ENCODE assay signal across 18 cellular contexts in the genomic region with DNA sequence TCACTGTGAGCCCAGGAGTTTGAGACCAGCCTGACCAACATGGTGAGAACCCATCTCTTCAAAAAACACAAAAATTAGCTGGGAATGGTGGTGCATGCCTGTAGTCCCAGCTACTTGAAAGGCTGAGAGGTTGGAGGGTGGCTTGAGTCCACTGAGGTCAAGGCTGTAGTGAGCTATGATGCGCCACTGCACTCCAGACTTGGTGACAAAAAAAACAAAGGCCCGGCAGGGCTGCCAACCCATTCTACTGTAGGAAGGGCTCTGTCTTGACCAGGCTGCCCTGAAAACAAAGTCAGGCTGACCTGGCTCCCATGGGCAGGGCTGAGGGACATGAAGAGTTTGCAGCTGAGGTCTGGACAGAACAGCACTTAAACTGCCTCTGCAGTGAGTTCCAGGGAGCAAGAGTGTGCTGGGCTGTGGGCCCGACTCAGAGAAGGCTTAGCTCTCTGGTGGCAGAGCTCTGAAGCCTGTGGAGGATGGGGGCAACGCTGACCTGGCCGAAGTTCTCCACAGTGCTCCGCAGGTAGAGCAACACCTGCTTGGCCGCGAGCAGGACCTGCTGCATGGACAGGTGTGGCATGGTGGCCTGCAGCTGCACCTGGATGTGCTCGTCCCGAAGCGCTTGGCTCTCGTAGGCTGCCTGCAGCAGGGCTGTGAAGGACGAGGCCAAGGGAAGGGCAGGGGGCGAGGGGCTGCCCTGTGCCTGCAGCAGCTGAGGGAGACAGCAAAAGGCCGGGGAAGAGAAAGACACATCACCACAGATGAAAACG. TPM values are rescaled to one million over a fixed set of nuclear protein-coding genes. Genes with fewer than 3 reads are reported as not detected.
A peak's percentile ranks its signal among the peaks of the same experiment; 100 is the strongest.
DNase-seq lines count a peak whose midpoint lies in the region; ATAC-seq and TF ChIP-seq lines count a peak whose summit lies in the region.
"Had no signal": no experiment of that assay in that cellular context is flagged by ENCODE, and none has a peak within 500 bp of the region (broad histone marks: within the 10 kb centered on the region; RNA-seq: fewer than 3 reads in every experiment).

No MANE protein-coding gene starts in this region.

- H3K4me1 ChIP-seq in esophagus squamous epithelium, result peaks cover 15 to 62% (median 42%) of the 10 kb centered on the region in 3 donors

- no peak for DNase-seq in activated CD8-positive, alpha-beta T cell treated with anti-CD3 and anti-CD28 coated beads, Interleukin-2, amount 10 ng/mL, durations not matched to agents 7 days and 5 days
- DNase-seq in activated CD8-positive, alpha-beta T cell treated with anti-CD3 and anti-CD28 coated beads for 36 hours, result no peak
- DNase-seq in esophagus squamous epithelium (lab: John Stamatoyannopoulos, UW) (no peak), NCI-H1048 (lab: John Stamatoyannopoulos, UW) (no peak), NCI-H146 (lab: John Stamatoyannopoulos, UW) (no peak)
- no peak for DNase-seq in stimulated activated effector memory CD8-positive, alpha-beta T cell treated with anti-CD3 and anti-CD28 coated beads, Interleukin-12 subunit alpha, Interleukin-12 subunit beta, amount 100 ng/mL, for 72 hours (ENCODE audit: low spot score in 2 of 2)
- DNase-seq: 8988T, DMS79 treated with DMSO at 0.1 percent for 48 hours, NCI-H1105 treated with DMSO at 0.1 percent for 48 hours, NCI-H1694 treated with DMSO at 0.1 percent for 48 hours, NCI-H2107, NCI-H510A, NCI-H774, Right ventricle myocardium superior had no signal

- no peaks in the 10 kb centered on the region for H3K9me3 ChIP-seq in esophagus squamous epithelium

- CTCF ChIA-PET in activated CD8-positive, alpha-beta T cell treated with anti-CD3 and anti-CD28 coated beads, Interleukin-2, amount 10 ng/mL, durations not matched to agents 7 days and 5 days (lab: Charles Lee), result no interaction called here
- CTCF ChIA-PET in activated CD8-positive, alpha-beta T cell treated with anti-CD3 and anti-CD28 coated beads for 36 hours (lab: Charles Lee), result no interaction called here

- WGBS in esophagus squamous epithelium, 2 donors, result 74 to 89% methylated on average over 9 to 10 of the region's 16 CpGs

- H3K36me3 Mint-ChIP-seq in activated CD8-positive, alpha-beta T cell treated with anti-CD3 and anti-CD28 coated beads, Interleukin-2, amount 10 ng/mL, durations not matched to agents 7 days and 5 days (ENCODE audit: low read depth), result peaks cover 76% of the 10 kb centered on the region
- peaks cover 82% of the 10 kb centered on the region for H3K36me3 Mint-ChIP-seq in activated CD8-positive, alpha-beta T cell treated with anti-CD3 and anti-CD28 coated beads for 36 hours (ENCODE audit: low read depth)
- peaks cover 88% of the 10 kb centered on the region for H3K36me3 Mint-ChIP-seq in stimulated activated effector memory CD8-positive, alpha-beta T cell treated with anti-CD3 and anti-CD28 coated beads, Interleukin-12 subunit alpha, Interleukin-12 subunit beta, amount 100 ng/mL, for 72 hours

- no peaks in the 10 kb centered on the region for H3K9me3 Mint-ChIP-seq in activated CD8-positive, alpha-beta T cell treated with anti-CD3 and anti-CD28 coated beads, Interleukin-2, amount 10 ng/mL, durations not matched to agents 7 days and 5 days (ENCODE audit: insufficient read depth)
- H3K9me3 Mint-ChIP-seq in activated CD8-positive, alpha-beta T cell treated with anti-CD3 and anti-CD28 coated beads for 36 hours, result no peaks in the 10 kb centered on the region
- no peaks in the 10 kb centered on the region for H3K9me3 Mint-ChIP-seq in stimulated activated effector memory CD8-positive, alpha-beta T cell treated with anti-CD3 and anti-CD28 coated beads, Interleukin-12 subunit alpha, Interleukin-12 subunit beta, amount 100 ng/mL, for 72 hours

- ATAC-seq in activated CD8-positive, alpha-beta T cell treated with anti-CD3 and anti-CD28 coated beads, Interleukin-2, amount 10 ng/mL, durations not matched to agents 7 days and 5 days, result no peak
- no peak for ATAC-seq in activated CD8-positive, alpha-beta T cell treated with anti-CD3 and anti-CD28 coated beads for 36 hours
- no peak for ATAC-seq in stimulated activated effector memory CD8-positive, alpha-beta T cell treated with anti-CD3 and anti-CD28 coated beads, Interleukin-12 subunit alpha, Interleukin-12 subunit beta, amount 100 ng/mL, for 72 hours
- ATAC-seq in HG02588 (IDR thresholded peaks at IDR 0.05; ENCODE audit: unreplicated experiment), result no peak

- H3K4me3 Mint-ChIP-seq in activated CD8-positive, alpha-beta T cell treated with anti-CD3 and anti-CD28 coated beads, Interleukin-2, amount 10 ng/mL, durations not matched to agents 7 days and 5 days, result no peak overlapping the region
- H3K4me3 Mint-ChIP-seq in activated CD8-positive, alpha-beta T cell treated with anti-CD3 and anti-CD28 coated beads for 36 hours, result no peak overlapping the region
- no peak overlapping the region for H3K4me3 Mint-ChIP-seq in stimulated activated effector memory CD8-positive, alpha-beta T cell treated with anti-CD3 and anti-CD28 coated beads, Interleukin-12 subunit alpha, Interleukin-12 subunit beta, amount 100 ng/mL, for 72 hours

- no peaks in the 10 kb centered on the region for H3K27me3 ChIP-seq in esophagus squamous epithelium

- peaks cover 44 to 100% (median 55%) of the 10 kb centered on the region in 3 donors for H3K36me3 ChIP-seq in esophagus squamous epithelium

- POLR2A ChIA-PET in activated CD8-positive, alpha-beta T cell treated with anti-CD3 and anti-CD28 coated beads, Interleukin-2, amount 10 ng/mL, durations not matched to agents 7 days and 5 days (lab: Charles Lee), result interaction anchor here (0.6 to 1.1 kb wide), 2 partner anchors 15 to 596 kb away, joined by 3 read pairs; no protein-coding TSS in a partner anchor
- POLR2A ChIA-PET in activated CD8-positive, alpha-beta T cell treated with anti-CD3 and anti-CD28 coated beads for 36 hours (lab: Charles Lee), result no interaction called here

- intact Hi-C loops in activated CD8-positive, alpha-beta T cell treated with anti-CD3 and anti-CD28 coated beads for 36 hours (cut with micrococcal nuclease), result no loop called here
- intact Hi-C loops in esophagus squamous epithelium (cut with DNase I), result no loop called here

- no peaks in the 10 kb centered on the region for H3K27me3 Mint-ChIP-seq in activated CD8-positive, alpha-beta T cell treated with anti-CD3 and anti-CD28 coated beads, Interleukin-2, amount 10 ng/mL, durations not matched to agents 7 days and 5 days (ENCODE audit: low read depth)
- no peaks in the 10 kb centered on the region for H3K27me3 Mint-ChIP-seq in activated CD8-positive, alpha-beta T cell treated with anti-CD3 and anti-CD28 coated beads for 36 hours

- TF ChIP-seq POLR2A in esophagus squamous epithelium (IDR thresholded peaks at IDR 0.05), result no peak

- H3K4me1 Mint-ChIP-seq in activated CD8-positive, alpha-beta T cell treated with anti-CD3 and anti-CD28 coated beads, Interleukin-2, amount 10 ng/mL, durations not matched to agents 7 days and 5 days (ENCODE audit: low read depth), result peaks cover 8% of the 10 kb centered on the region
- no peaks in the 10 kb centered on the region for H3K4me1 Mint-ChIP-seq in activated CD8-positive, alpha-beta T cell treated with anti-CD3 and anti-CD28 coated beads for 36 hours (ENCODE audit: low read depth)
- H3K4me1 Mint-ChIP-seq in stimulated activated effector memory CD8-positive, alpha-beta T cell treated with anti-CD3 and anti-CD28 coated beads, Interleukin-12 subunit alpha, Interleukin-12 subunit beta, amount 100 ng/mL, for 72 hours, result no peaks in the 10 kb centered on the region

- H3K4me3 ChIP-seq in esophagus squamous epithelium, result no peak overlapping the region

- TF ChIP-seq CTCF in activated CD8-positive, alpha-beta T cell treated with anti-CD3 and anti-CD28 coated beads for 36 hours (IDR thresholded peaks at IDR 0.05), result no peak
- TF ChIP-seq CTCF in C4-2B (conservative IDR thresholded peaks at IDR 0.05) (no peak), esophagus squamous epithelium (IDR thresholded peaks at IDR 0.05) (no peak)

- H3K27ac Mint-ChIP-seq in activated CD8-positive, alpha-beta T cell treated with anti-CD3 and anti-CD28 coated beads, Interleukin-2, amount 10 ng/mL, durations not matched to agents 7 days and 5 days, result peak overlapping the region; percentile 58
- no peak overlapping the region for H3K27ac Mint-ChIP-seq in activated CD8-positive, alpha-beta T cell treated with anti-CD3 and anti-CD28 coated beads for 36 hours
- H3K27ac Mint-ChIP-seq in stimulated activated effector memory CD8-positive, alpha-beta T cell treated with anti-CD3 and anti-CD28 coated beads, Interleukin-12 subunit alpha, Interleukin-12 subunit beta, amount 100 ng/mL, for 72 hours, result peak overlapping the region; percentile 32

- peak overlapping the region; percentile 62 for H3K27ac ChIP-seq in C4-2B
- H3K27ac ChIP-seq in esophagus squamous epithelium, result peak overlapping the region; percentile 83 to 91 (median 87)

RNA-seq across cellular contexts. Expression of gene URB1, which starts 42.4 kb away (rescaled TPM):
- total RNA-seq in activated CD8-positive, alpha-beta T cell treated with anti-CD3 and anti-CD28 coated beads, Interleukin-2, amount 10 ng/mL, durations not matched to agents 7 days and 5 days, result 10 to 100 TPM; 17.4 to 19.4 TPM
- total RNA-seq in activated CD8-positive, alpha-beta T cell treated with anti-CD3 and anti-CD28 coated beads for 36 hours, result 10 to 100 TPM; 30.9 to 31.8 TPM
- 10 to 100 TPM; 11.1 to 24.8 (median 17.9) TPM for total RNA-seq in esophagus squamous epithelium

RNA-seq across cellular contexts. Expression of gene MRAP, which starts 51.7 kb away (rescaled TPM):
- not detected for total RNA-seq in activated CD8-positive, alpha-beta T cell treated with anti-CD3 and anti-CD28 coated beads, Interleukin-2, amount 10 ng/mL, durations not matched to agents 7 days and 5 days
- not detected for total RNA-seq in activated CD8-positive, alpha-beta T cell treated with anti-CD3 and anti-CD28 coated beads for 36 hours
- total RNA-seq in esophagus squamous epithelium, result under 1 TPM in 1 of 4 donors, not detected in 3; 0.29 TPM
- total RNA-seq: LHCN-M2, OCI-LY7 had no signal
